Comparison of ENCODE assay signal across 1 cellular context in the genomic region with DNA sequence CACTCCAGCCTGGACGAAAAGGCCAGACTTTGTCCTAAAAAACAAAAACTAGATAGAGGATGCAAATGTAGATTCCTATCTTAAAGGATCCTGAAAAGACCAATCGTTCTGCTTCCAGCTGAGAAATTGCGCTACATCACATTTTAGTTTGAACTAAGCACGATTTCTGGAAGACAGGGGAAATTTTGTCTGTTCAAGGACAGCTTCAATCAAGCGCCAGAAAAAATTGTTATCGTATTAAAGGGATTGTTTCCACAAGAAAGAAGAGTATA.
TF ChIP-seq lines count a peak whose summit lies in the region.

No MANE protein-coding gene starts in this region.

TF ChIP-seq in HCT116, 20 proteins besides CTCF, POLR2A, EP300 and RAD21 (continued from another document):
- TF ChIP-seq EZH2 (IDR thresholded peaks at IDR 0.05) (no peak), SIN3A (IDR thresholded peaks at IDR 0.05; ENCODE audit: low read depth) (no peak), CEBPB (IDR thresholded peaks at IDR 0.05; ENCODE audit: low read depth) (no peak), REST (IDR thresholded peaks at IDR 0.05; ENCODE audit: low read depth) (no peak), TCF7L2 (IDR thresholded peaks at IDR 0.05; ENCODE audit: borderline replicate concordance, extremely low read depth, insufficient read depth, insufficient read length) (no peak), SRF (IDR thresholded peaks at IDR 0.05; ENCODE audit: low read depth) (no peak)
